ENCODE assay signal across 8 cellular contexts in the genomic region with DNA sequence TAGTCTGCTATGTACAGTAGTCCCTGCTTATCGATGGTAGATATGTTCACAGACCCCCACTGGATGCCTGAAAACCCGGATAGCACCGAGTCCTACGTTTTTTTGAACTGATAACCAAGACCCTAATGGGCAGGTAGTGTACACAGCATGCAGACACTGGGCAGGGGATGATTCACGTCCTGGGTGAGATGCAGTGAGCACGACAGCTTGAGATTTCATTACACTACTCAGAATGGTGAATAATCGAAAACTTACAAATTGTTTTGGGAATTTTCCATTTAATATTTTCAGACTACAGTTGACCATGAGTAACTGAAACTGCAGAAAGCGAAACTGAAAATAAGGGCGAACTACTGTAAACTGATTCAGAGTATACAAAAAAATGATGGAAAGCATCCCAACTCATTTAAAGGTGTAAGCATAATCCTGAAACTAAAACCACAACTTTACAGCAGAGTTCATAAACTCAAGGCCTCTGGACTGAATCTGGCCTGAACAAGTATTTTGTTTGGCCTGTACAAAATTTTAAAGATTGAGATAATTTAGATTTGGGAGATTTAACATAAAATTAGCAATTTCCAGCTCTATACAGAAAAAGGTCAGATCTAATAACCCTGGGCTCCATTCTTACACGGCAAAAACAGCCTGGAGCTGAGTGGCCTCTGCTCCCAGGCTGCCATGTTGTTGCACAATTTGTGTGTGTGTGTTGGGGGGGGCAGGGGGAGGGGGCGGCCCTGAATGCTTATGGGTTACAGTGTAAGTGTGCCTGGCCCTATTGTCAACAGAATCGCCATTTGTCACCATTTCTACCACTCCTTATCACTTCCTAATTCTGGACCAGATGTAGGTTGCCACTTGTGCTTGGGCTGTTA. TPM values are rescaled to one million over a fixed set of nuclear protein-coding genes. Genes with fewer than 3 reads are reported as not detected.
DNase-seq lines count a peak whose midpoint lies in the region; ATAC-seq and TF ChIP-seq lines count a peak whose summit lies in the region.

No MANE protein-coding gene starts in this region.

- no peak for TF ChIP-seq CTCF in upper lobe of left lung (IDR thresholded peaks at IDR 0.05)

- H3K27ac Mint-ChIP-seq in central memory CD8-positive, alpha-beta T cell (ENCODE audit: low read depth) = peak overlapping the region; percentile 93

- no peak for TF ChIP-seq POLR2A in upper lobe of left lung (IDR thresholded peaks at IDR 0.05)

- no peaks in the 10 kb centered on the region for H3K9me3 ChIP-seq in mononuclear cell (ENCODE audit: low read depth, low read length)
- no peaks in the 10 kb centered on the region for H3K9me3 ChIP-seq in upper lobe of left lung

- H3K27me3 ChIP-seq in mononuclear cell (ENCODE audit: insufficient read depth, low read length) (no peaks in the 10 kb centered on the region), upper lobe of left lung (no peaks in the 10 kb centered on the region)

- no peak for TF ChIP-seq EP300 in upper lobe of left lung (IDR thresholded peaks at IDR 0.05)

- peak overlapping the region; percentile 54 to 79 (median 58) for H3K27ac ChIP-seq in upper lobe of left lung

- no peaks in the 10 kb centered on the region for H3K9me3 Mint-ChIP-seq in central memory CD8-positive, alpha-beta T cell

- peak; percentile 57 for ATAC-seq in central memory CD8-positive, alpha-beta T cell (replicated peaks; ENCODE audit: extremely low read depth, poor library complexity, severe bottlenecking)
- ATAC-seq in upper lobe of left lung (ENCODE audit: low FRiP score in 2 of 2) = peak in 1 of 2 donors; percentile 75

- DNase-seq in NK-92 treated with Interleukin-12 subunit alpha and Interleukin-12 subunit beta, amount 100 ng/mL, for 24 hours (lab: John Stamatoyannopoulos, UW) = peak; percentile 51
- DNase-seq in NK-92 (lab: John Stamatoyannopoulos, UW; ENCODE audit: unreplicated experiment) (no peak), RPMI8226 (peak; percentile 80), upper lobe of left lung (no peak), ecto neural progenitor cell (ENCODE audit: low spot score) (no peak), NCI-H82 (lab: John Stamatoyannopoulos, UW) (no peak)
- DNase-seq in central memory CD8-positive, alpha-beta T cell (ENCODE audit: low spot score in 2 of 2) = no peak

- peaks cover 16% of the 10 kb centered on the region for H3K4me1 Mint-ChIP-seq in central memory CD8-positive, alpha-beta T cell

- H3K4me3 ChIP-seq in mononuclear cell (ENCODE audit: low read length) (peak overlapping the region; percentile 18), upper lobe of left lung (peak overlapping the region in 3 of 4 donors; percentile 27 to 40 (median 38))

- 31 to 33% methylated on average over 12 of the region's 12 CpGs for WGBS in upper lobe of left lung, 2 donors

- no peaks in the 10 kb centered on the region for H3K27me3 Mint-ChIP-seq in central memory CD8-positive, alpha-beta T cell

- H3K4me1 ChIP-seq in mononuclear cell (ENCODE audit: insufficient read depth, low read length) = peaks cover 19% of the 10 kb centered on the region
- H3K4me1 ChIP-seq in upper lobe of left lung = peaks cover 4 to 20% (median 10%) of the 10 kb centered on the region in 4 donors

- H3K36me3 ChIP-seq in upper lobe of left lung = no peaks in the 10 kb centered on the region

- peaks cover 1% of the 10 kb centered on the region for H3K36me3 Mint-ChIP-seq in central memory CD8-positive, alpha-beta T cell (ENCODE audit: insufficient read depth)

- H3K4me3 Mint-ChIP-seq in central memory CD8-positive, alpha-beta T cell = peak overlapping the region; percentile 78

RNA-seq across cellular contexts. Expression of a gene that starts 34.9 kb away (rescaled TPM):
- total RNA-seq in mononuclear cell = 8.8 TPM
- 10 to 100 TPM; 12.0 to 28.8 (median 19.3) TPM for total RNA-seq in upper lobe of left lung

Comparison
In these comparisons a context has a peak if more than half of its experiments do, and no peak if none do; other contexts are left out.
1. DNase-seq: peak in NK-92 treated with Interleukin-12 subunit alpha and Interleukin-12 subunit beta, amount 100 ng/mL, for 24 hours (single experiment) and RPMI8226 (single experiment); none in NK-92 (single experiment), central memory CD8-positive, alpha-beta T cell (0 of 2), upper lobe of left lung (0 of 2), ecto neural progenitor cell (single experiment) and NCI-H82 (single experiment).